ENCODE assay signal across 1 cellular context in the genomic region with DNA sequence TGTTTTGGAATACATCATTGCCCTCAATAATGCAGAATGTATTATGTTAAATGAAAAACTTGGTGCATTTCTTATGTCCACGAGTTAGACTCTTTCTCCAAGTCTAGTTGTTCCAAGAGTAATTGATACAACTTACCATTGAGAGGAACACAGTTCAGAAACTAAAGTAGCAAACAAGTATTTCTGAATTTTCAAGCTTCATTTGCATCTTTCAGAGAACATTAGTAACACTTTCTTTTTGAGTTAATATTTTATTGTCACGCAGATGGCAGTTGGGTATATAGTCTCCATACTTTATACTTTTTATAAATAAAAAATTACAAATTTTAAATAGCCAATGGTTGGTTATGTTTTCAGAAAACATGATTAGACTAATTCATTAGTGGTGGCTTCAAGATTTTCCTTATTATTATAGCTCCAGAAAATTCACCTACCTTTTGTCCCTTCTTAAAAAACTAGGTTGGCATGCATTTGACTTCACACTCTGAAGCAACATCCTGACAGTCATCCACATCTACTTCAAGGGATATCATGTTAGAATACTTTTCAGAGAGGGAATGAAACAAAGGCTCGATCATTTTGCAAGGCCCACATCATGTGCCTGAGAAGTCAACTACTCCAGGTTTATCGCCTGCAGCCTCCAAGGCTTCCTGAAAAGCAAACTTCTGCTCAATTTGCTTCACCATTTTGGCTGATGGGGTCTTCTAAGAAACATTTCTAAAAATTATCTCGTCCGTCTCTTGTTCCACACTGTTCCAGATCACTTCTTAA.
TF ChIP-seq lines count a peak whose summit lies in the region.

No MANE protein-coding gene starts in this region.

TF ChIP-seq in GM23338, 12 proteins besides CTCF, POLR2A, EP300 and RAD21 (continued from another document):
- TF ChIP-seq, protein P1, sequence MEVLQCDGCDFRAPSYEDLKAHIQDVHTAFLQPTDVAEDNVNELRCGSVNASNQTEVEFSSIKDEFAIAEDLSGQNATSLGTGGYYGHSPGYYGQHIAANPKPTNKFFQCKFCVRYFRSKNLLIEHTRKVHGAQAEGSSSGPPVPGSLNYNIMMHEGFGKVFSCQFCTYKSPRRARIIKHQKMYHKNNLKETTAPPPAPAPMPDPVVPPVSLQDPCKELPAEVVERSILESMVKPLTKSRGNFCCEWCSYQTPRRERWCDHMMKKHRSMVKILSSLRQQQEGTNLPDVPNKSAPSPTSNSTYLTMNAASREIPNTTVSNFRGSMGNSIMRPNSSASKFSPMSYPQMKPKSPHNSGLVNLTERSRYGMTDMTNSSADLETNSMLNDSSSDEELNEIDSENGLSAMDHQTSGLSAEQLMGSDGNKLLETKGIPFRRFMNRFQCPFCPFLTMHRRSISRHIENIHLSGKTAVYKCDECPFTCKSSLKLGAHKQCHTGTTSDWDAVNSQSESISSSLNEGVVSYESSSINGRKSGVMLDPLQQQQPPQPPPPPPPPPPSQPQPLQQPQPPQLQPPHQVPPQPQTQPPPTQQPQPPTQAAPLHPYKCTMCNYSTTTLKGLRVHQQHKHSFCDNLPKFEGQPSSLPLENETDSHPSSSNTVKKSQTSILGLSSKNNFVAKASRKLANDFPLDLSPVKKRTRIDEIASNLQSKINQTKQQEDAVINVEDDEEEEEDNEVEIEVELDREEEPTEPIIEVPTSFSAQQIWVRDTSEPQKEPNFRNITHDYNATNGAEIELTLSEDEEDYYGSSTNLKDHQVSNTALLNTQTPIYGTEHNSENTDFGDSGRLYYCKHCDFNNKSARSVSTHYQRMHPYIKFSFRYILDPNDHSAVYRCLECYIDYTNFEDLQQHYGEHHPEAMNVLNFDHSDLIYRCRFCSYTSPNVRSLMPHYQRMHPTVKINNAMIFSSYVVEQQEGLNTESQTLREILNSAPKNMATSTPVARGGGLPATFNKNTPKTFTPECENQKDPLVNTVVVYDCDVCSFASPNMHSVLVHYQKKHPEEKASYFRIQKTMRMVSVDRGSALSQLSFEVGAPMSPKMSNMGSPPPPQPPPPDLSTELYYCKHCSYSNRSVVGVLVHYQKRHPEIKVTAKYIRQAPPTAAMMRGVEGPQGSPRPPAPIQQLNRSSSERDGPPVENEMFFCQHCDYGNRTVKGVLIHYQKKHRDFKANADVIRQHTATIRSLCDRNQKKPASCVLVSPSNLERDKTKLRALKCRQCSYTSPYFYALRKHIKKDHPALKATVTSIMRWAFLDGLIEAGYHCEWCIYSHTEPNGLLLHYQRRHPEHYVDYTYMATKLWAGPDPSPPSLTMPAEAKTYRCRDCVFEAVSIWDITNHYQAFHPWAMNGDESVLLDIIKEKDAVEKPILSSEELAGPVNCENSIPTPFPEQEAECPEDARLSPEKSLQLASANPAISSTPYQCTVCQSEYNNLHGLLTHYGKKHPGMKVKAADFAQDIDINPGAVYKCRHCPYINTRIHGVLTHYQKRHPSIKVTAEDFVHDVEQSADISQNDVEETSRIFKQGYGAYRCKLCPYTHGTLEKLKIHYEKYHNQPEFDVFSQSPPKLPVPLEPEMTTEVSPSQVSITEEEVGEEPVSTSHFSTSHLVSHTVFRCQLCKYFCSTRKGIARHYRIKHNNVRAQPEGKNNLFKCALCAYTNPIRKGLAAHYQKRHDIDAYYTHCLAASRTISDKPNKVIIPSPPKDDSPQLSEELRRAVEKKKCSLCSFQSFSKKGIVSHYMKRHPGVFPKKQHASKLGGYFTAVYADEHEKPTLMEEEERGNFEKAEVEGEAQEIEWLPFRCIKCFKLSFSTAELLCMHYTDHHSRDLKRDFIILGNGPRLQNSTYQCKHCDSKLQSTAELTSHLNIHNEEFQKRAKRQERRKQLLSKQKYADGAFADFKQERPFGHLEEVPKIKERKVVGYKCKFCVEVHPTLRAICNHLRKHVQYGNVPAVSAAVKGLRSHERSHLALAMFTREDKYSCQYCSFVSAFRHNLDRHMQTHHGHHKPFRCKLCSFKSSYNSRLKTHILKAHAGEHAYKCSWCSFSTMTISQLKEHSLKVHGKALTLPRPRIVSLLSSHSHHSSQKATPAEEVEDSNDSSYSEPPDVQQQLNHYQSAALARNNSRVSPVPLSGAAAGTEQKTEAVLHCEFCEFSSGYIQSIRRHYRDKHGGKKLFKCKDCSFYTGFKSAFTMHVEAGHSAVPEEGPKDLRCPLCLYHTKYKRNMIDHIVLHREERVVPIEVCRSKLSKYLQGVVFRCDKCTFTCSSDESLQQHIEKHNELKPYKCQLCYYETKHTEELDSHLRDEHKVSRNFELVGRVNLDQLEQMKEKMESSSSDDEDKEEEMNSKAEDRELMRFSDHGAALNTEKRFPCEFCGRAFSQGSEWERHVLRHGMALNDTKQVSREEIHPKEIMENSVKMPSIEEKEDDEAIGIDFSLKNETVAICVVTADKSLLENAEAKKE (CRISPR knock-in tag; IDR thresholded peaks at IDR 0.05): no peak
- TF ChIP-seq, protein P2, sequence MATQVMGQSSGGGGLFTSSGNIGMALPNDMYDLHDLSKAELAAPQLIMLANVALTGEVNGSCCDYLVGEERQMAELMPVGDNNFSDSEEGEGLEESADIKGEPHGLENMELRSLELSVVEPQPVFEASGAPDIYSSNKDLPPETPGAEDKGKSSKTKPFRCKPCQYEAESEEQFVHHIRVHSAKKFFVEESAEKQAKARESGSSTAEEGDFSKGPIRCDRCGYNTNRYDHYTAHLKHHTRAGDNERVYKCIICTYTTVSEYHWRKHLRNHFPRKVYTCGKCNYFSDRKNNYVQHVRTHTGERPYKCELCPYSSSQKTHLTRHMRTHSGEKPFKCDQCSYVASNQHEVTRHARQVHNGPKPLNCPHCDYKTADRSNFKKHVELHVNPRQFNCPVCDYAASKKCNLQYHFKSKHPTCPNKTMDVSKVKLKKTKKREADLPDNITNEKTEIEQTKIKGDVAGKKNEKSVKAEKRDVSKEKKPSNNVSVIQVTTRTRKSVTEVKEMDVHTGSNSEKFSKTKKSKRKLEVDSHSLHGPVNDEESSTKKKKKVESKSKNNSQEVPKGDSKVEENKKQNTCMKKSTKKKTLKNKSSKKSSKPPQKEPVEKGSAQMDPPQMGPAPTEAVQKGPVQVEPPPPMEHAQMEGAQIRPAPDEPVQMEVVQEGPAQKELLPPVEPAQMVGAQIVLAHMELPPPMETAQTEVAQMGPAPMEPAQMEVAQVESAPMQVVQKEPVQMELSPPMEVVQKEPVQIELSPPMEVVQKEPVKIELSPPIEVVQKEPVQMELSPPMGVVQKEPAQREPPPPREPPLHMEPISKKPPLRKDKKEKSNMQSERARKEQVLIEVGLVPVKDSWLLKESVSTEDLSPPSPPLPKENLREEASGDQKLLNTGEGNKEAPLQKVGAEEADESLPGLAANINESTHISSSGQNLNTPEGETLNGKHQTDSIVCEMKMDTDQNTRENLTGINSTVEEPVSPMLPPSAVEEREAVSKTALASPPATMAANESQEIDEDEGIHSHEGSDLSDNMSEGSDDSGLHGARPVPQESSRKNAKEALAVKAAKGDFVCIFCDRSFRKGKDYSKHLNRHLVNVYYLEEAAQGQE (IDR thresholded peaks at IDR 0.05; ENCODE audit: unreplicated experiment): no peak
- TF ChIP-seq, protein P3, sequence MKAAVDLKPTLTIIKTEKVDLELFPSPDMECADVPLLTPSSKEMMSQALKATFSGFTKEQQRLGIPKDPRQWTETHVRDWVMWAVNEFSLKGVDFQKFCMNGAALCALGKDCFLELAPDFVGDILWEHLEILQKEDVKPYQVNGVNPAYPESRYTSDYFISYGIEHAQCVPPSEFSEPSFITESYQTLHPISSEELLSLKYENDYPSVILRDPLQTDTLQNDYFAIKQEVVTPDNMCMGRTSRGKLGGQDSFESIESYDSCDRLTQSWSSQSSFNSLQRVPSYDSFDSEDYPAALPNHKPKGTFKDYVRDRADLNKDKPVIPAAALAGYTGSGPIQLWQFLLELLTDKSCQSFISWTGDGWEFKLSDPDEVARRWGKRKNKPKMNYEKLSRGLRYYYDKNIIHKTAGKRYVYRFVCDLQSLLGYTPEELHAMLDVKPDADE (IDR thresholded peaks at IDR 0.05): no peak
- no peak for TF ChIP-seq ZNF331 (CRISPR knock-in tag; IDR thresholded peaks at IDR 0.05; ENCODE audit: low read depth)
- TF ChIP-seq NANOG (IDR thresholded peaks at IDR 0.05; ENCODE audit: borderline replicate concordance): no peak
- no peak for TF ChIP-seq CREB1 (CRISPR knock-in tag; IDR thresholded peaks at IDR 0.05; ENCODE audit: low read depth)
